15 cellular contexts compared by ENCODE assay signal in genomic region chr12:1914116-1914911, GRCh38. TPM values are rescaled to one million over a fixed set of nuclear protein-coding genes. Genes with fewer than 3 reads are reported as not detected.
DNase-seq lines count a peak whose midpoint lies in the region; ATAC-seq and TF ChIP-seq lines count a peak whose summit lies in the region.
"Had no signal": no experiment of that assay in that cellular context is flagged by ENCODE, and none has a peak within 500 bp of the region (broad histone marks: within the 10 kb centered on the region; RNA-seq: fewer than 3 reads in every experiment).

No MANE protein-coding gene starts in this region.

- H3K4me3 Mint-ChIP-seq in activated naive CD8-positive, alpha-beta T cell treated with anti-CD3 and anti-CD28 coated beads, Interleukin-2, amount 10 ng/mL, durations not matched to agents 7 days and 5 days, result no peak overlapping the region
- no peak overlapping the region for H3K4me3 Mint-ChIP-seq in activated naive CD8-positive, alpha-beta T cell treated with anti-CD3 and anti-CD28 coated beads for 36 hours
- H3K4me3 Mint-ChIP-seq in activated CD8-positive, alpha-beta T cell treated with anti-CD3 and anti-CD28 coated beads for 36 hours, result no peak overlapping the region
- H3K4me3 Mint-ChIP-seq in type B pancreatic cell, result no peak overlapping the region
- H3K4me3 Mint-ChIP-seq: activated naive CD4-positive, alpha-beta T cell treated with anti-CD3 and anti-CD28 coated beads, Interleukin-2, amount 10 ng/mL, durations not matched to agents 7 days and 5 days; memory B cell; stimulated activated memory B cell treated with anti-CD40 and anti-IgM and Interleukin-4, amounts not matched to agents 10 μg/mL and 1 μg/mL and 100 μg/mL, for 72 hours had no signal

- POLR2A ChIA-PET in activated naive CD8-positive, alpha-beta T cell treated with anti-CD3 and anti-CD28 coated beads, Interleukin-2, amount 10 ng/mL, durations not matched to agents 7 days and 5 days (lab: Charles Lee), result no interaction called here
- POLR2A ChIA-PET in activated CD8-positive, alpha-beta T cell treated with anti-CD3 and anti-CD28 coated beads for 36 hours (lab: Charles Lee), result interaction anchor here (0.6 kb wide), 1 partner anchor 898 kb away, joined by 3 read pairs; no protein-coding TSS in a partner anchor

- no peak for ATAC-seq in activated naive CD8-positive, alpha-beta T cell treated with anti-CD3 and anti-CD28 coated beads, Interleukin-2, amount 10 ng/mL, durations not matched to agents 7 days and 5 days (ENCODE audit: low read depth)
- no peak for ATAC-seq in activated CD8-positive, alpha-beta T cell treated with anti-CD3 and anti-CD28 coated beads for 36 hours
- ATAC-seq in left lobe of liver, result no peak
- ATAC-seq: stimulated activated memory B cell treated with anti-CD40 and anti-IgM and Interleukin-4, amounts not matched to agents 10 μg/mL and 1 μg/mL and 100 μg/mL, for 72 hours had no signal

- no peaks in the 10 kb centered on the region for H3K9me3 Mint-ChIP-seq in activated naive CD8-positive, alpha-beta T cell treated with anti-CD3 and anti-CD28 coated beads, Interleukin-2, amount 10 ng/mL, durations not matched to agents 7 days and 5 days
- H3K9me3 Mint-ChIP-seq in activated naive CD8-positive, alpha-beta T cell treated with anti-CD3 and anti-CD28 coated beads for 36 hours, result no peaks in the 10 kb centered on the region
- H3K9me3 Mint-ChIP-seq in activated CD8-positive, alpha-beta T cell treated with anti-CD3 and anti-CD28 coated beads for 36 hours, result no peaks in the 10 kb centered on the region
- H3K9me3 Mint-ChIP-seq in type B pancreatic cell, result no peaks in the 10 kb centered on the region
- H3K9me3 Mint-ChIP-seq: stimulated activated memory B cell treated with anti-CD40 and anti-IgM and Interleukin-4, amounts not matched to agents 10 μg/mL and 1 μg/mL and 100 μg/mL, for 72 hours had no signal

- peaks cover 15% of the 10 kb centered on the region for H3K4me1 Mint-ChIP-seq in activated naive CD8-positive, alpha-beta T cell treated with anti-CD3 and anti-CD28 coated beads, Interleukin-2, amount 10 ng/mL, durations not matched to agents 7 days and 5 days
- H3K4me1 Mint-ChIP-seq in activated naive CD8-positive, alpha-beta T cell treated with anti-CD3 and anti-CD28 coated beads for 36 hours, result peaks cover 12% of the 10 kb centered on the region
- H3K4me1 Mint-ChIP-seq in activated CD8-positive, alpha-beta T cell treated with anti-CD3 and anti-CD28 coated beads for 36 hours (ENCODE audit: low read depth), result peaks cover 15% of the 10 kb centered on the region
- H3K4me1 Mint-ChIP-seq in type B pancreatic cell (ENCODE audit: unreplicated experiment), result peaks cover 2% of the 10 kb centered on the region

- peaks cover 2% of the 10 kb centered on the region for H3K36me3 Mint-ChIP-seq in activated naive CD8-positive, alpha-beta T cell treated with anti-CD3 and anti-CD28 coated beads, Interleukin-2, amount 10 ng/mL, durations not matched to agents 7 days and 5 days
- no peaks in the 10 kb centered on the region for H3K36me3 Mint-ChIP-seq in activated naive CD8-positive, alpha-beta T cell treated with anti-CD3 and anti-CD28 coated beads for 36 hours
- H3K36me3 Mint-ChIP-seq in activated CD8-positive, alpha-beta T cell treated with anti-CD3 and anti-CD28 coated beads for 36 hours (ENCODE audit: low read depth), result no peaks in the 10 kb centered on the region
- H3K36me3 Mint-ChIP-seq in type B pancreatic cell, result no peaks in the 10 kb centered on the region

- H3K27me3 Mint-ChIP-seq in activated naive CD8-positive, alpha-beta T cell treated with anti-CD3 and anti-CD28 coated beads, Interleukin-2, amount 10 ng/mL, durations not matched to agents 7 days and 5 days, result peaks cover 10% of the 10 kb centered on the region
- H3K27me3 Mint-ChIP-seq in activated naive CD8-positive, alpha-beta T cell treated with anti-CD3 and anti-CD28 coated beads for 36 hours, result peaks cover 4% of the 10 kb centered on the region
- H3K27me3 Mint-ChIP-seq in activated CD8-positive, alpha-beta T cell treated with anti-CD3 and anti-CD28 coated beads for 36 hours, result peaks cover 1% of the 10 kb centered on the region
- peaks cover 15% of the 10 kb centered on the region for H3K27me3 Mint-ChIP-seq in type B pancreatic cell

- CTCF ChIA-PET in activated CD8-positive, alpha-beta T cell treated with anti-CD3 and anti-CD28 coated beads for 36 hours (lab: Charles Lee), result interaction anchor here (0.9 to 2.4 kb wide), 3 partner anchors 26 to 280 kb away, joined by 3 to 10 read pairs (median 6); no protein-coding TSS in a partner anchor

- intact Hi-C loops in activated CD8-positive, alpha-beta T cell treated with anti-CD3 and anti-CD28 coated beads for 36 hours (cut with micrococcal nuclease), result no loop called here

- TF ChIP-seq CTCF in activated CD8-positive, alpha-beta T cell treated with anti-CD3 and anti-CD28 coated beads for 36 hours (IDR thresholded peaks at IDR 0.05), result no peak
- TF ChIP-seq CTCF in type B pancreatic cell (conservative IDR thresholded peaks at IDR 0.05), result no peak

- H3K27ac Mint-ChIP-seq in activated naive CD8-positive, alpha-beta T cell treated with anti-CD3 and anti-CD28 coated beads, Interleukin-2, amount 10 ng/mL, durations not matched to agents 7 days and 5 days, result peak overlapping the region; percentile 94
- no peak overlapping the region for H3K27ac Mint-ChIP-seq in activated naive CD8-positive, alpha-beta T cell treated with anti-CD3 and anti-CD28 coated beads for 36 hours
- peak overlapping the region; percentile 52 for H3K27ac Mint-ChIP-seq in activated CD8-positive, alpha-beta T cell treated with anti-CD3 and anti-CD28 coated beads for 36 hours
- H3K27ac Mint-ChIP-seq in type B pancreatic cell, result no peak overlapping the region
- H3K27ac Mint-ChIP-seq: memory B cell had no signal

- no peak for DNase-seq in activated naive CD8-positive, alpha-beta T cell treated with anti-CD3 and anti-CD28 coated beads, Interleukin-2, amount 10 ng/mL, durations not matched to agents 7 days and 5 days
- DNase-seq in activated naive CD8-positive, alpha-beta T cell treated with anti-CD3 and anti-CD28 coated beads for 36 hours, result no peak
- DNase-seq in activated CD8-positive, alpha-beta T cell treated with anti-CD3 and anti-CD28 coated beads for 36 hours, result no peak
- DNase-seq in left lobe of liver (ENCODE audit: low spot score) (peak; percentile 35), type B pancreatic cell (ENCODE audit: extremely low spot score, unreplicated experiment) (peak; percentile 44), NCI-H510A treated with DMSO at 0.1 percent for 48 hours (lab: John Stamatoyannopoulos, UW) (no peak), inferior parietal cortex (ENCODE audit: extremely low spot score) (no peak), cerebellar nuclear complex (lab: John Stamatoyannopoulos, UW) (no peak)
- DNase-seq: activated CD4-positive, alpha-beta T cell treated with anti-CD3 and anti-CD28 coated beads for 4 hours; NCI-H2081 had no signal

RNA-seq across cellular contexts. Expression of gene CACNA2D4, which starts 4.1 kb away (rescaled TPM):
- total RNA-seq in activated naive CD8-positive, alpha-beta T cell treated with anti-CD3 and anti-CD28 coated beads, Interleukin-2, amount 10 ng/mL, durations not matched to agents 7 days and 5 days, result 10 to 100 TPM in 1 of 2 experiments, 1 to 10 TPM in 1; 8.0 to 10.4 TPM
- 1 to 10 TPM; 3.8 to 4.0 TPM for total RNA-seq in activated naive CD8-positive, alpha-beta T cell treated with anti-CD3 and anti-CD28 coated beads for 36 hours
- 1 to 10 TPM; 4.2 to 4.3 TPM for total RNA-seq in activated CD8-positive, alpha-beta T cell treated with anti-CD3 and anti-CD28 coated beads for 36 hours
- total RNA-seq in left lobe of liver (0.83 TPM), type B pancreatic cell (ENCODE audit: low replicate concordance) (0.87 and 1.1 TPM in 2 replicates)
- total RNA-seq: bronchial epithelial cell, MCF 10A had no signal

Comparison
In these comparisons a context has a peak if more than half of its experiments do, and no peak if none do; other contexts are left out.
1. H3K27ac Mint-ChIP-seq: peak in activated naive CD8-positive, alpha-beta T cell treated with anti-CD3 and anti-CD28 coated beads, Interleukin-2, amount 10 ng/mL, durations not matched to agents 7 days and 5 days (single experiment) and activated CD8-positive, alpha-beta T cell treated with anti-CD3 and anti-CD28 coated beads for 36 hours (single experiment); none in activated naive CD8-positive, alpha-beta T cell treated with anti-CD3 and anti-CD28 coated beads for 36 hours (single experiment) and type B pancreatic cell (single experiment).
2. DNase-seq: peak in left lobe of liver (single experiment) and type B pancreatic cell (single experiment); none in activated naive CD8-positive, alpha-beta T cell treated with anti-CD3 and anti-CD28 coated beads, Interleukin-2, amount 10 ng/mL, durations not matched to agents 7 days and 5 days (single experiment), activated naive CD8-positive, alpha-beta T cell treated with anti-CD3 and anti-CD28 coated beads for 36 hours (single experiment), activated CD8-positive, alpha-beta T cell treated with anti-CD3 and anti-CD28 coated beads for 36 hours (single experiment), NCI-H510A treated with DMSO at 0.1 percent for 48 hours (single experiment), inferior parietal cortex (single experiment) and cerebellar nuclear complex (0 of 2).